ENCODE assay signal across 1 cellular context in the genomic region with DNA sequence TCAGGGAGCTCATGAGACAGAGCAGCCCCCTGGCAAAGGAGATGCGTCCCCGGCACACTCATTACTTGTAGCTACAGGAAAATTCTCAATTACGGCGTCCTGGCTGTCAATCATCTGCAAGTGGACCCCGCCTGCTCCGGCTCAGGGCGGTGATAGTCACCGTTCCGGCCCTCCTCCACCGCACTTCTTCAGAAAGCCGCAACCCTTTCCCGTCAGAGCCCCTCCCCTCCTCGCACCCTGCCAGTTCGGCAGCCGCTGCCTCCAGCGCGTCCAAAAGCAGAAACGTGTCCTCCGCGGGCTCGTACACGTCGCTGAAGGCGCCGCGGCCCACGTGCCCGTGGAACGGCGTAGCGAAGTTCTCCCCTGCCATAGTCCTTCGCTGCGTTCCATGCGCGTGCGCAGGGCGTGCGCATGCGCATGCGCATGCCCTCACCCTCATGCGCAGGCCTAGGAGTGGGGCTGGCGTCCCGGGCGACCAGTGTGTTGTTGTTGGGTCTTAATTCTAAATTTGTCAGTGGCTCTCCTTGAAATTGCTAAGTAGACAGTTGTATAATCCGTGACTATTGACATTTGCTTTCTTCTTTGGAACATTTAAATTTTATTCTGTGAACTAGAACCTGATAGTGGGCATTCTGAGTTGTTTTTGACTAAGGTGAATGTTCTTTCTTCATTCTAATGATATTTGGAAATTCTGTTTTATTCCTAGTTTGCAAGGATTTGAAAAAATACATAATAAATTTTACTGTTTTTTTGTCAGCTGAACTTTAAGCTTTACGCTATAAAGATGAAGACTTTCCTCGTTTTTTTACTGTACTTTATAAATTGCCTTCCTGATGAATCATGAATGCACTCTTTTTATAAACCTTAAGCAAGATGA.
TF ChIP-seq lines count a peak whose summit lies in the region.

No MANE protein-coding gene starts in this region.

TF ChIP-seq in K562, 482 proteins besides CTCF, POLR2A, EP300 and RAD21 (continued from another document and continues in another):
- TF ChIP-seq HBP1 (CRISPR knock-in tag; IDR thresholded peaks at IDR 0.05) = peak; percentile 50; the same call in 1 of the 2 replicates
- no peak for TF ChIP-seq MAFK (IDR thresholded peaks at IDR 0.05; ENCODE audit: low read length)
- no peak for TF ChIP-seq ZEB2 (IDR thresholded peaks at IDR 0.05)
- TF ChIP-seq NR1H2 (CRISPR knock-in tag; IDR thresholded peaks at IDR 0.05) = no peak
- TF ChIP-seq ZNF224 (CRISPR knock-in tag; IDR thresholded peaks at IDR 0.05) = peak; percentile 73; the same call in 1 of the 2 replicates
- TF ChIP-seq NKRF (IDR thresholded peaks at IDR 0.05; ENCODE audit: borderline replicate concordance) = peak; percentile 91; the same call in 1 of the 2 replicates
- peak; percentile 16; the same call in 1 of the 2 replicates for TF ChIP-seq ELF2 (CRISPR knock-in tag; IDR thresholded peaks at IDR 0.05)
- 0 out of 2 replicates have a peak, but pooled peaks have one; percentile 6 for TF ChIP-seq ZKSCAN8 (CRISPR knock-in tag; IDR thresholded peaks at IDR 0.05)
- no peak for TF ChIP-seq DIDO1 (tag; IDR thresholded peaks at IDR 0.05; ENCODE audit: low read depth)
- no peak for TF ChIP-seq ZZZ3 (IDR thresholded peaks at IDR 0.05)
- TF ChIP-seq ETS1 (conservative IDR thresholded peaks at IDR 0.05; ENCODE audit: control insufficient read depth, low read depth, low read length) = peak; percentile 83
- TF ChIP-seq TAF15 (IDR thresholded peaks at IDR 0.05; ENCODE audit: low read depth, low read length) = no peak
- peak; percentile 60; the same call in 1 of the 2 replicates for TF ChIP-seq ETV1 (tag; conservative IDR thresholded peaks at IDR 0.05; ENCODE audit: low read depth)
- TF ChIP-seq TCF7 (IDR thresholded peaks at IDR 0.05; ENCODE audit: borderline replicate concordance) = peak; percentile 20; the same call in 1 of the 2 replicates
- no peak for TF ChIP-seq SRSF9 (IDR thresholded peaks at IDR 0.05; ENCODE audit: borderline replicate concordance, low read depth, low read length)
- TF ChIP-seq NR2F6 (CRISPR knock-in tag; IDR thresholded peaks at IDR 0.05) = no peak
- no peak for TF ChIP-seq SRSF1 (IDR thresholded peaks at IDR 0.05; ENCODE audit: low read depth, low read length)
- peak; percentile 92 for TF ChIP-seq AFF4 (CRISPR knock-in tag; IDR thresholded peaks at IDR 0.05)
- peak; percentile 84; the same call in 1 of the 2 replicates for TF ChIP-seq HDAC8 (tag; IDR thresholded peaks at IDR 0.05)
- TF ChIP-seq, protein P1, sequence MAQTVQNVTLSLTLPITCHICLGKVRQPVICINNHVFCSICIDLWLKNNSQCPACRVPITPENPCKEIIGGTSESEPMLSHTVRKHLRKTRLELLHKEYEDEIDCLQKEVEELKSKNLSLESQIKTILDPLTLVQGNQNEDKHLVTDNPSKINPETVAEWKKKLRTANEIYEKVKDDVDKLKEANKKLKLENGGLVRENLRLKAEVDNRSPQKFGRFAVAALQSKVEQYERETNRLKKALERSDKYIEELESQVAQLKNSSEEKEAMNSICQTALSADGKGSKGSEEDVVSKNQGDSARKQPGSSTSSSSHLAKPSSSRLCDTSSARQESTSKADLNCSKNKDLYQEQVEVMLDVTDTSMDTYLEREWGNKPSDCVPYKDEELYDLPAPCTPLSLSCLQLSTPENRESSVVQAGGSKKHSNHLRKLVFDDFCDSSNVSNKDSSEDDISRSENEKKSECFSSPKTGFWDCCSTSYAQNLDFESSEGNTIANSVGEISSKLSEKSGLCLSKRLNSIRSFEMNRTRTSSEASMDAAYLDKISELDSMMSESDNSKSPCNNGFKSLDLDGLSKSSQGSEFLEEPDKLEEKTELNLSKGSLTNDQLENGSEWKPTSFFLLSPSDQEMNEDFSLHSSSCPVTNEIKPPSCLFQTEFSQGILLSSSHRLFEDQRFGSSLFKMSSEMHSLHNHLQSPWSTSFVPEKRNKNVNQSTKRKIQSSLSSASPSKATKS (CRISPR knock-in tag; IDR thresholded peaks at IDR 0.05) = no peak
- TF ChIP-seq RHOXF2B (CRISPR knock-in tag; conservative IDR thresholded peaks at IDR 0.05) = peak; percentile 44; the same call in 1 of the 2 replicates
- TF ChIP-seq ZBTB33 (CRISPR knock-in tag; IDR thresholded peaks at IDR 0.05) = peak; percentile 90
- TF ChIP-seq ZNF23 (CRISPR knock-in tag; IDR thresholded peaks at IDR 0.05) = no peak; the same call in 1 of the 2 replicates
- no peak for TF ChIP-seq ZNF584 (CRISPR knock-in tag; IDR thresholded peaks at IDR 0.05; ENCODE audit: low read depth)
- no peak; a peak in 1 of 4 replicates for TF ChIP-seq ARNT (IDR thresholded peaks at IDR 0.05)
